In genomic region chr1:28235746-28236655, GRCh38 we compare ENCODE assay signal across 1 cellular context.
TF ChIP-seq lines count a peak whose summit lies in the region.

TSS of gene ATP5IF1 (plus strand) at chr1:28236124. CDS start at chr1:28236184, 60 bp downstream.

TF ChIP-seq in HepG2, 621 proteins besides CTCF, POLR2A, EP300 and RAD21 (continued from another document and continues in another):
- peak; percentile 70; the same call in 1 of the 2 replicates for TF ChIP-seq MYC (CRISPR knock-in tag; IDR thresholded peaks at IDR 0.05; ENCODE audit: borderline replicate concordance)
- TF ChIP-seq ZGPAT (CRISPR knock-in tag; IDR thresholded peaks at IDR 0.05) = peak; percentile 74
- TF ChIP-seq, protein P1, sequence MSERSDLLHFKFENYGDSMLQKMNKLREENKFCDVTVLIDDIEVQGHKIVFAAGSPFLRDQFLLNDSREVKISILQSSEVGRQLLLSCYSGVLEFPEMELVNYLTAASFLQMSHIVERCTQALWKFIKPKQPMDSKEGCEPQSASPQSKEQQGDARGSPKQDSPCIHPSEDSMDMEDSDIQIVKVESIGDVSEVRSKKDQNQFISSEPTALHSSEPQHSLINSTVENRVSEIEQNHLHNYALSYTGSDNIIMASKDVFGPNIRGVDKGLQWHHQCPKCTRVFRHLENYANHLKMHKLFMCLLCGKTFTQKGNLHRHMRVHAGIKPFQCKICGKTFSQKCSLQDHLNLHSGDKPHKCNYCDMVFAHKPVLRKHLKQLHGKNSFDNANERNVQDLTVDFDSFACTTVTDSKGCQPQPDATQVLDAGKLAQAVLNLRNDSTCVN (CRISPR knock-in tag; IDR thresholded peaks at IDR 0.05; ENCODE audit: borderline replicate concordance) = peak; percentile 61; the same call in 1 of the 2 replicates
- no peak for TF ChIP-seq ZMAT5 (CRISPR knock-in tag; IDR thresholded peaks at IDR 0.05; ENCODE audit: borderline replicate concordance, low read depth)
- TF ChIP-seq SCMH1 (CRISPR knock-in tag; IDR thresholded peaks at IDR 0.05; ENCODE audit: borderline replicate concordance) = no peak
- no peak for TF ChIP-seq PAF1 (CRISPR knock-in tag; IDR thresholded peaks at IDR 0.05)
- no peak for TF ChIP-seq MBNL3 (CRISPR knock-in tag; conservative IDR thresholded peaks at IDR 0.05)
- TF ChIP-seq, protein P2, sequence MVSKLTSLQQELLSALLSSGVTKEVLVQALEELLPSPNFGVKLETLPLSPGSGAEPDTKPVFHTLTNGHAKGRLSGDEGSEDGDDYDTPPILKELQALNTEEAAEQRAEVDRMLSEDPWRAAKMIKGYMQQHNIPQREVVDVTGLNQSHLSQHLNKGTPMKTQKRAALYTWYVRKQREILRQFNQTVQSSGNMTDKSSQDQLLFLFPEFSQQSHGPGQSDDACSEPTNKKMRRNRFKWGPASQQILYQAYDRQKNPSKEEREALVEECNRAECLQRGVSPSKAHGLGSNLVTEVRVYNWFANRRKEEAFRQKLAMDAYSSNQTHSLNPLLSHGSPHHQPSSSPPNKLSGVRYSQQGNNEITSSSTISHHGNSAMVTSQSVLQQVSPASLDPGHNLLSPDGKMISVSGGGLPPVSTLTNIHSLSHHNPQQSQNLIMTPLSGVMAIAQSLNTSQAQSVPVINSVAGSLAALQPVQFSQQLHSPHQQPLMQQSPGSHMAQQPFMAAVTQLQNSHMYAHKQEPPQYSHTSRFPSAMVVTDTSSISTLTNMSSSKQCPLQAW (CRISPR knock-in tag; IDR thresholded peaks at IDR 0.05) = peak; percentile 91
- TF ChIP-seq, protein P3, sequence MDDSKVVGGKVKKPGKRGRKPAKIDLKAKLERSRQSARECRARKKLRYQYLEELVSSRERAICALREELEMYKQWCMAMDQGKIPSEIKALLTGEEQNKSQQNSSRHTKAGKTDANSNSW (CRISPR knock-in tag; IDR thresholded peaks at IDR 0.05; ENCODE audit: borderline replicate concordance) = no peak
- no peak for TF ChIP-seq CENPX (CRISPR knock-in tag; IDR thresholded peaks at IDR 0.05)
- 0 out of 2 replicates have a peak, but pooled peaks have one; percentile 86 for TF ChIP-seq ZNF569 (CRISPR knock-in tag; IDR thresholded peaks at IDR 0.05; ENCODE audit: borderline replicate concordance)
- TF ChIP-seq ZNF772 (CRISPR knock-in tag; IDR thresholded peaks at IDR 0.05) = peak; percentile 91
- TF ChIP-seq STAT5B (CRISPR knock-in tag; IDR thresholded peaks at IDR 0.05) = peak; percentile 9; the same call in 1 of the 2 replicates
- TF ChIP-seq SMAD1 (CRISPR knock-in tag; IDR thresholded peaks at IDR 0.05; ENCODE audit: borderline replicate concordance, low read depth) = 0 out of 2 replicates have a peak, but pooled peaks have one; percentile 70
- 0 out of 2 replicates have a peak, but pooled peaks have one; percentile 20 for TF ChIP-seq ZNF441 (CRISPR knock-in tag; IDR thresholded peaks at IDR 0.05; ENCODE audit: borderline replicate concordance)
- TF ChIP-seq ZNF382 (CRISPR knock-in tag; IDR thresholded peaks at IDR 0.05; ENCODE audit: borderline replicate concordance) = no peak
- TF ChIP-seq ZNF800 (CRISPR knock-in tag; IDR thresholded peaks at IDR 0.05) = peak; percentile 56
- no peak; the same call in 1 of the 2 replicates for TF ChIP-seq GLI4 (CRISPR knock-in tag; IDR thresholded peaks at IDR 0.05; ENCODE audit: borderline replicate concordance)
- TF ChIP-seq NFE2L2 (IDR thresholded peaks at IDR 0.05; ENCODE audit: low read length) = no peak
- TF ChIP-seq SNAI1 (CRISPR knock-in tag; IDR thresholded peaks at IDR 0.05; ENCODE audit: borderline replicate concordance) = peak; percentile 82; the same call in 1 of the 2 replicates
- TF ChIP-seq, protein P4, sequence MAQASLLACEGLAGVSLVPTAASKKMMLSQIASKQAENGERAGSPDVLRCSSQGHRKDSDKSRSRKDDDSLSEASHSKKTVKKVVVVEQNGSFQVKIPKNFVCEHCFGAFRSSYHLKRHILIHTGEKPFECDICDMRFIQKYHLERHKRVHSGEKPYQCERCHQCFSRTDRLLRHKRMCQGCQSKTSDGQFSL (CRISPR knock-in tag; IDR thresholded peaks at IDR 0.05) = no peak
- no peak for TF ChIP-seq IKZF1 (IDR thresholded peaks at IDR 0.05)
- TF ChIP-seq, protein P5, sequence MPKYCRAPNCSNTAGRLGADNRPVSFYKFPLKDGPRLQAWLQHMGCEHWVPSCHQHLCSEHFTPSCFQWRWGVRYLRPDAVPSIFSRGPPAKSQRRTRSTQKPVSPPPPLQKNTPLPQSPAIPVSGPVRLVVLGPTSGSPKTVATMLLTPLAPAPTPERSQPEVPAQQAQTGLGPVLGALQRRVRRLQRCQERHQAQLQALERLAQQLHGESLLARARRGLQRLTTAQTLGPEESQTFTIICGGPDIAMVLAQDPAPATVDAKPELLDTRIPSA (CRISPR knock-in tag; IDR thresholded peaks at IDR 0.05; ENCODE audit: borderline replicate concordance) = no peak
- TF ChIP-seq ELF1 (CRISPR knock-in tag; IDR thresholded peaks at IDR 0.05) = peak; percentile 68
- no peak for TF ChIP-seq RAD51 (IDR thresholded peaks at IDR 0.05; ENCODE audit: borderline replicate concordance)
- TF ChIP-seq ZNF598 (CRISPR knock-in tag; IDR thresholded peaks at IDR 0.05; ENCODE audit: borderline replicate concordance) = peak; percentile 52; the same call in 1 of the 2 replicates
- peak; percentile 60; the same call in 1 of the 2 replicates for TF ChIP-seq ZNF839 (CRISPR knock-in tag; IDR thresholded peaks at IDR 0.05; ENCODE audit: borderline replicate concordance)
- no peak for TF ChIP-seq FOXA1 (IDR thresholded peaks at IDR 0.05)
- no peak for TF ChIP-seq FOXA1 (CRISPR knock-in tag; IDR thresholded peaks at IDR 0.05)
- peak in 1 of 2 experiments; percentile 63; a peak in 1 of 4 replicates for TF ChIP-seq KLF16 (CRISPR knock-in tag; IDR thresholded peaks at IDR 0.05)
- no peak for TF ChIP-seq SUZ12 (IDR thresholded peaks at IDR 0.05; ENCODE audit: low read depth, low read length)
- TF ChIP-seq AKAP8 (CRISPR knock-in tag; IDR thresholded peaks at IDR 0.05) = 0 out of 2 replicates have a peak, but pooled peaks have one; percentile 47
- TF ChIP-seq, protein P6, sequence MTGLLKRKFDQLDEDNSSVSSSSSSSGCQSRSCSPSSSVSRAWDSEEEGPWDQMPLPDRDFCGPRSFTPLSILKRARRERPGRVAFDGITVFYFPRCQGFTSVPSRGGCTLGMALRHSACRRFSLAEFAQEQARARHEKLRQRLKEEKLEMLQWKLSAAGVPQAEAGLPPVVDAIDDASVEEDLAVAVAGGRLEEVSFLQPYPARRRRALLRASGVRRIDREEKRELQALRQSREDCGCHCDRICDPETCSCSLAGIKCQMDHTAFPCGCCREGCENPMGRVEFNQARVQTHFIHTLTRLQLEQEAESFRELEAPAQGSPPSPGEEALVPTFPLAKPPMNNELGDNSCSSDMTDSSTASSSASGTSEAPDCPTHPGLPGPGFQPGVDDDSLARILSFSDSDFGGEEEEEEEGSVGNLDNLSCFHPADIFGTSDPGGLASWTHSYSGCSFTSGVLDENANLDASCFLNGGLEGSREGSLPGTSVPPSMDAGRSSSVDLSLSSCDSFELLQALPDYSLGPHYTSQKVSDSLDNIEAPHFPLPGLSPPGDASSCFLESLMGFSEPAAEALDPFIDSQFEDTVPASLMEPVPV (CRISPR knock-in tag; IDR thresholded peaks at IDR 0.05) = peak; percentile 81; the same call in 1 of the 2 replicates
- no peak for TF ChIP-seq ZNF577 (CRISPR knock-in tag; IDR thresholded peaks at IDR 0.05; ENCODE audit: borderline replicate concordance, low read depth)
- peak; percentile 58; the same call in 1 of the 2 replicates for TF ChIP-seq ELF3 (CRISPR knock-in tag; IDR thresholded peaks at IDR 0.05)
- TF ChIP-seq, protein P7, sequence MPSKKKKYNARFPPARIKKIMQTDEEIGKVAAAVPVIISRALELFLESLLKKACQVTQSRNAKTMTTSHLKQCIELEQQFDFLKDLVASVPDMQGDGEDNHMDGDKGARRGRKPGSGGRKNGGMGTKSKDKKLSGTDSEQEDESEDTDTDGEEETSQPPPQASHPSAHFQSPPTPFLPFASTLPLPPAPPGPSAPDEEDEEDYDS (CRISPR knock-in tag; IDR thresholded peaks at IDR 0.05) = peak; percentile 94
- TF ChIP-seq SPEN (CRISPR knock-in tag; IDR thresholded peaks at IDR 0.05; ENCODE audit: low read depth) = no peak
- TF ChIP-seq ZNF879 (CRISPR knock-in tag; IDR thresholded peaks at IDR 0.05) = 0 out of 2 replicates have a peak, but pooled peaks have one; percentile 23
- no peak for TF ChIP-seq ADNP (CRISPR knock-in tag; IDR thresholded peaks at IDR 0.05)
- no peak for TF ChIP-seq ARNTL (CRISPR knock-in tag; IDR thresholded peaks at IDR 0.05)
- TF ChIP-seq SIX4 (CRISPR knock-in tag; IDR thresholded peaks at IDR 0.05) = no peak
- no peak for TF ChIP-seq ELF4 (CRISPR knock-in tag; IDR thresholded peaks at IDR 0.05; ENCODE audit: borderline replicate concordance)
- peak; percentile 85 for TF ChIP-seq CBFB (CRISPR knock-in tag; IDR thresholded peaks at IDR 0.05)
- peak; percentile 11 for TF ChIP-seq ZFP1 (CRISPR knock-in tag; IDR thresholded peaks at IDR 0.05)
- no peak for TF ChIP-seq PCBP2 (optimal IDR thresholded peaks at IDR 0.05; ENCODE audit: low read depth, low read length, poor library complexity, severe bottlenecking)
- TF ChIP-seq DNMT3B (CRISPR knock-in tag; conservative IDR thresholded peaks at IDR 0.05) = no peak; the same call in 1 of the 2 replicates
- TF ChIP-seq, protein P8, sequence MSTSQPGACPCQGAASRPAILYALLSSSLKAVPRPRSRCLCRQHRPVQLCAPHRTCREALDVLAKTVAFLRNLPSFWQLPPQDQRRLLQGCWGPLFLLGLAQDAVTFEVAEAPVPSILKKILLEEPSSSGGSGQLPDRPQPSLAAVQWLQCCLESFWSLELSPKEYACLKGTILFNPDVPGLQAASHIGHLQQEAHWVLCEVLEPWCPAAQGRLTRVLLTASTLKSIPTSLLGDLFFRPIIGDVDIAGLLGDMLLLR (CRISPR knock-in tag; IDR thresholded peaks at IDR 0.05) = peak; percentile 83; the same call in 1 of the 2 replicates
- no peak for TF ChIP-seq HIVEP1 (CRISPR knock-in tag; IDR thresholded peaks at IDR 0.05)
- TF ChIP-seq JUND (CRISPR knock-in tag; IDR thresholded peaks at IDR 0.05) = 0 out of 2 replicates have a peak, but pooled peaks have one; percentile 16
- no peak for TF ChIP-seq ZNF282 (IDR thresholded peaks at IDR 0.05; ENCODE audit: partially characterized antibody)
- TF ChIP-seq, protein P9, sequence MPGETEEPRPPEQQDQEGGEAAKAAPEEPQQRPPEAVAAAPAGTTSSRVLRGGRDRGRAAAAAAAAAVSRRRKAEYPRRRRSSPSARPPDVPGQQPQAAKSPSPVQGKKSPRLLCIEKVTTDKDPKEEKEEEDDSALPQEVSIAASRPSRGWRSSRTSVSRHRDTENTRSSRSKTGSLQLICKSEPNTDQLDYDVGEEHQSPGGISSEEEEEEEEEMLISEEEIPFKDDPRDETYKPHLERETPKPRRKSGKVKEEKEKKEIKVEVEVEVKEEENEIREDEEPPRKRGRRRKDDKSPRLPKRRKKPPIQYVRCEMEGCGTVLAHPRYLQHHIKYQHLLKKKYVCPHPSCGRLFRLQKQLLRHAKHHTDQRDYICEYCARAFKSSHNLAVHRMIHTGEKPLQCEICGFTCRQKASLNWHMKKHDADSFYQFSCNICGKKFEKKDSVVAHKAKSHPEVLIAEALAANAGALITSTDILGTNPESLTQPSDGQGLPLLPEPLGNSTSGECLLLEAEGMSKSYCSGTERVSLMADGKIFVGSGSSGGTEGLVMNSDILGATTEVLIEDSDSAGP (CRISPR knock-in tag; IDR thresholded peaks at IDR 0.05; ENCODE audit: borderline replicate concordance) = peak; percentile 96
- TF ChIP-seq, protein P10, sequence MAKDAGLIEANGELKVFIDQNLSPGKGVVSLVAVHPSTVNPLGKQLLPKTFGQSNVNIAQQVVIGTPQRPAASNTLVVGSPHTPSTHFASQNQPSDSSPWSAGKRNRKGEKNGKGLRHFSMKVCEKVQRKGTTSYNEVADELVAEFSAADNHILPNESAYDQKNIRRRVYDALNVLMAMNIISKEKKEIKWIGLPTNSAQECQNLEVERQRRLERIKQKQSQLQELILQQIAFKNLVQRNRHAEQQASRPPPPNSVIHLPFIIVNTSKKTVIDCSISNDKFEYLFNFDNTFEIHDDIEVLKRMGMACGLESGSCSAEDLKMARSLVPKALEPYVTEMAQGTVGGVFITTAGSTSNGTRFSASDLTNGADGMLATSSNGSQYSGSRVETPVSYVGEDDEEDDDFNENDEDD (CRISPR knock-in tag; IDR thresholded peaks at IDR 0.05; ENCODE audit: borderline replicate concordance) = peak; percentile 75
- TF ChIP-seq, protein P11, sequence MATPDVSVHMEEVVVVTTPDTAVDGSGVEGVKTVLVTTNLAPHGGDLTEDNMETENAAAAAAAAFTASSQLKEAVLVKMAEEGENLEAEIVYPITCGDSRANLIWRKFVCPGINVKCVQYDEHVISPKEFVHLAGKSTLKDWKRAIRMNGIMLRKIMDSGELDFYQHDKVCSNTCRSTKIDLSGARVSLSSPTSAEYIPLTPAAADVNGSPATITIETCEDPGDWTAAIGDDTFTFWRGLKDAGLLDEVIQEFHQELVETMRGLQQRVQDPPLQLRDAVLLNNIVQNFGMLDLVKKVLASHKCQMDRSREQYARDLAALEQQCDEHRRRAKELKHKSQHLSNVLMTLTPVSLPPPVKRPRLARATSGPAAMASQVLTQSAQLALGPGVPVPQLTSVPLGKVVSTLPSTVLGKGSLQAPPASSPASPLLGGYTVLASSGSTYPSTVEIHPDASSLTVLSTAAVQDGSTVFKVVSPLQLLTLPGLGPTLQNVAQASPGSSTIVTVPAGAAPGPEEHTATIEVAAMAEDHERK (CRISPR knock-in tag; IDR thresholded peaks at IDR 0.05; ENCODE audit: low read depth) = no peak
- peak; percentile 98 for TF ChIP-seq BRD4 (CRISPR knock-in tag; IDR thresholded peaks at IDR 0.05)
- peak; percentile 84 for TF ChIP-seq PHF8 (CRISPR knock-in tag; IDR thresholded peaks at IDR 0.05)
